14 cellular contexts compared by ENCODE assay signal in the genomic region with DNA sequence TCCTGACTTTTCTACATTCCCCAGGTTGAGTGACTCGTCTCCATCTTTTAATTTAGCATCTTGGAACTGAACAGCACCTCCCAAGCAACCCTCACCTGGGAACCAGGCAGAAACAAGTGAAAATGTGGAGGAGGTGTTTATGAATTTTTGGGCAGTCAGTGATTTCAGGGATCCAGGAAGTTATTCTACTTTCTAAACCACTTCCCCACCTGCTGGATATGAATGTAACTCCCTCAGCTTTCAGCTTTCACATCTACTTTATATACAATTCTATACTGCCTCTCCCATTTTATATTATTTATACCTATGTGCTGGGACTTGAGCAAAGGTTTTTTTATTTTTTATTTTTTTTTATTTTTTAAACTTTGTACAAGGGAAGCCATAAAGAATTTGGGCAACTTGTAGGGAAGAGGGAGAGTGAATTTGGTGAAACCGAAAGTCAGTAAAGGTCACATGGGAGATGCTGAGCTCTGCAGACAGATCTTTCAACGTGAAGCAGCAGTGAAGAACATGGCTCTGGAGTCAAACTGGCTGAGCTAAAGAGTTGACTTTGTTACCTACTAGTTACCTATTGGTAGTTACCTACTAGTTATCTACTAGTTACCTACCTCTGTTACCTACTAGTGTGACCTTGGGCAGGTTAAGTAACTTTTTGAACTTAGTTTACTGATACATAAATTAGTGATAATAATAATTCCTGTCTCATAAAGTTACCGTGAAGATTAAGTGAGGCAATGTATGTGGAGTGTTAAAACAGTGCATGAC. TPM values are rescaled to one million over a fixed set of nuclear protein-coding genes. Genes with fewer than 3 reads are reported as not detected.
A peak's percentile ranks its signal among the peaks of the same experiment; 100 is the strongest.
DNase-seq lines count a peak whose midpoint lies in the region; ATAC-seq and TF ChIP-seq lines count a peak whose summit lies in the region.
"Had no signal": no experiment of that assay in that cellular context is flagged by ENCODE, and none has a peak within 500 bp of the region (broad histone marks: within the 10 kb centered on the region; RNA-seq: fewer than 3 reads in every experiment).

No MANE protein-coding gene starts in this region.

- TF ChIP-seq CTCF in GM20000 (IDR thresholded peaks at IDR 0.05; ENCODE audit: extremely low read depth, missing control alignments) (no peak), esophagus muscularis mucosa (IDR thresholded peaks at IDR 0.05) (peak in 1 of 3 experiments; percentile 17), gastrocnemius medialis (IDR thresholded peaks at IDR 0.05 in 4 of 5, conservative IDR thresholded peaks at IDR 0.05 in 1 of 5) (no peak)

- peak; percentile 15 for DNase-seq in GM20000 (ENCODE audit: low spot score)
- DNase-seq in OCI-M1 (lab: John Stamatoyannopoulos, UW) = peak; percentile 21
- no peak for DNase-seq in esophagus muscularis mucosa (ENCODE audit: extremely low spot score)
- no peak for DNase-seq in gastrocnemius medialis
- DNase-seq: activated naive CD4-positive, alpha-beta T cell; naive thymus-derived CD4-positive, alpha-beta T cell; NCI-H2029 treated with DMSO at 0.1 percent for 48 hours; retina; stimulated activated CD4-positive, alpha-beta T cell treated with anti-CD3 and anti-CD28 coated beads, Interleukin-2, amount 100 ng/mL, for 48 hours had no signal

- peak overlapping the region in 1 of 5 donors; percentile 47 for H3K9ac ChIP-seq in subcutaneous abdominal adipose tissue (ENCODE audit: low read length in 5 of 5)

- TF ChIP-seq POLR2A in esophagus muscularis mucosa (IDR thresholded peaks at IDR 0.05; ENCODE audit: low read depth) = no peak
- TF ChIP-seq POLR2A in gastrocnemius medialis (IDR thresholded peaks at IDR 0.05) = no peak

- H3K27ac ChIP-seq in esophagus muscularis mucosa (replicated peaks in 1 of 4) (peak overlapping the region; percentile 66 to 77 (median 71)), subcutaneous abdominal adipose tissue (ENCODE audit: low read depth, low read length) (peak overlapping the region; percentile 82), gastrocnemius medialis (peak overlapping the region in 2 of 4 donors; percentile 20 to 42)
- H3K27ac ChIP-seq: body of pancreas had no signal

- H3K4me1 ChIP-seq in esophagus muscularis mucosa = peaks cover 51 to 84% (median 83%) of the 10 kb centered on the region in 4 donors
- H3K4me1 ChIP-seq in subcutaneous abdominal adipose tissue (ENCODE audit: control insufficient read depth in 5 of 5, insufficient read depth in 5 of 5, low read length in 5 of 5) = peaks cover 2 to 71% (median 57%) of the 10 kb centered on the region in 5 donors
- peaks cover under 1 to 4% of the 10 kb centered on the region in 2 donors for H3K4me1 ChIP-seq in gastrocnemius medialis

- H3K36me3 ChIP-seq in esophagus muscularis mucosa (no peaks in the 10 kb centered on the region), subcutaneous abdominal adipose tissue (ENCODE audit: control insufficient read depth in 5 of 5, insufficient read depth in 5 of 5, low read length in 5 of 5) (no peaks in the 10 kb centered on the region), gastrocnemius medialis (no peaks in the 10 kb centered on the region)

- intact Hi-C loops in esophagus muscularis mucosa (cut with DNase I) (loop anchor here (5.0 kb wide), 1 partner anchor 45 kb away; a partner anchor contains a TSS), gastrocnemius medialis (cut with DNase I; ENCODE audit: low total_unique reads) (no loop called here)

- H3K4me3 ChIP-seq in esophagus muscularis mucosa (no peak overlapping the region), subcutaneous abdominal adipose tissue (ENCODE audit: low read depth in 1 of 5, low read length in 5 of 5) (no peak overlapping the region), gastrocnemius medialis (no peak overlapping the region)
- H3K4me3 ChIP-seq: body of pancreas had no signal

- H3K9me3 ChIP-seq in esophagus muscularis mucosa = no peaks in the 10 kb centered on the region
- no peaks in the 10 kb centered on the region for H3K9me3 ChIP-seq in subcutaneous abdominal adipose tissue (ENCODE audit: control insufficient read depth in 5 of 5, low read length in 5 of 5)
- no peaks in the 10 kb centered on the region for H3K9me3 ChIP-seq in gastrocnemius medialis
- H3K9me3 ChIP-seq: body of pancreas had no signal

- H3K27me3 ChIP-seq in esophagus muscularis mucosa (no peaks in the 10 kb centered on the region), subcutaneous abdominal adipose tissue (ENCODE audit: control insufficient read depth in 5 of 5, insufficient read depth in 4 of 5, low read length in 5 of 5) (no peaks in the 10 kb centered on the region), gastrocnemius medialis (no peaks in the 10 kb centered on the region)
- H3K27me3 ChIP-seq: body of pancreas had no signal

- in situ Hi-C loops in gastrocnemius medialis (cut with MboI; ENCODE audit: low sequenced_read_pairs in 4 of 4) = no loop called here

- ATAC-seq in HG02678 (IDR thresholded peaks at IDR 0.05; ENCODE audit: unreplicated experiment) (no peak), gastrocnemius medialis (no peak), GM21367 (IDR thresholded peaks at IDR 0.05; ENCODE audit: unreplicated experiment) (no peak)
- ATAC-seq: activated CD4-positive, CD25-positive, alpha-beta regulatory T cell treated with anti-CD3 and anti-CD28 coated beads, Interleukin-2, amount 50 U/mL, for 24 hours; body of pancreas; naive thymus-derived CD4-positive, alpha-beta T cell had no signal

- WGBS in esophagus muscularis mucosa = 74% methylated on average over 4 of the region's 4 CpGs

- TF ChIP-seq EP300 in esophagus muscularis mucosa (IDR thresholded peaks at IDR 0.05) = no peak

RNA-seq across cellular contexts. Expression of a gene that starts 45.5 kb away (rescaled TPM):
- 100 to 1,000 TPM; 143 to 194 (median 175) TPM for total RNA-seq in esophagus muscularis mucosa
- 10 to 100 TPM in 2 of 4 donors, 1 to 10 TPM in 2; 9.8 to 15.4 (median 10.6) TPM for total RNA-seq in gastrocnemius medialis

Comparison
In these comparisons a context has a peak if more than half of its experiments do, and no peak if none do; other contexts are left out.
1. DNase-seq: peak in GM20000 (single experiment) and OCI-M1 (single experiment); none in esophagus muscularis mucosa (single experiment) and gastrocnemius medialis (0 of 2).
2. RNA of a gene that starts 45.5 kb away (total RNA-seq): 143 to 194 TPM in esophagus muscularis mucosa; 9.8 to 15.4 TPM in gastrocnemius medialis; every median in the first group is over 4 times any median in the second.